Comparison of ENCODE assay signal across 28 cellular contexts in genomic region chr2:197934262-197934925, GRCh38.
DNase-seq lines count a peak whose midpoint lies in the region; TF ChIP-seq lines count a peak whose summit lies in the region.
"Had no signal": no experiment of that assay in that cellular context is flagged by ENCODE, and none has a peak within 500 bp of the region (broad histone marks: within the 10 kb centered on the region; RNA-seq: fewer than 3 reads in every experiment).

No MANE protein-coding gene starts in this region.

- POLR2A ChIA-PET in HEK293 (lab: Yijun Ruan, JAX), result no interaction called here
- POLR2A ChIA-PET in activated CD4-positive, alpha-beta memory T cell treated with anti-CD3 and anti-CD28 coated beads for 36 hours (lab: Charles Lee), result no interaction called here

- no peaks in the 10 kb centered on the region for H3K36me3 ChIP-seq in HEK293 (ENCODE audit: control insufficient read depth in 2 of 2, insufficient read depth in 1 of 2, low read length in 2 of 2)
- H3K36me3 ChIP-seq: adrenal gland, BLaER1, esophagus squamous epithelium, heart right ventricle, neutrophil, thoracic aorta had no signal

- H3K9me3 Mint-ChIP-seq in activated naive CD4-positive, alpha-beta T cell treated with anti-CD3 and anti-CD28 coated beads for 36 hours, result no peaks in the 10 kb centered on the region
- no peaks in the 10 kb centered on the region for H3K9me3 Mint-ChIP-seq in activated CD4-positive, alpha-beta memory T cell treated with anti-CD3 and anti-CD28 coated beads for 36 hours
- H3K9me3 Mint-ChIP-seq in endothelial cell (ENCODE audit: unreplicated experiment), result no peaks in the 10 kb centered on the region
- H3K9me3 Mint-ChIP-seq in osteocyte (ENCODE audit: unreplicated experiment), result no peaks in the 10 kb centered on the region
- peaks cover 2% of the 10 kb centered on the region for H3K9me3 Mint-ChIP-seq in glutamatergic neuron (ENCODE audit: unreplicated experiment)
- H3K9me3 Mint-ChIP-seq: activated B cell treated with CpG ODN at 0.5 μM for 24 hours; central memory CD8-positive, alpha-beta T cell; endodermal cell; stimulated activated naive CD8-positive, alpha-beta T cell treated with anti-CD3 and anti-CD28 coated beads, Interleukin-15, amount 100 ng/mL, for 72 hours had no signal

- no peaks in the 10 kb centered on the region for H3K27me3 Mint-ChIP-seq in activated naive CD4-positive, alpha-beta T cell treated with anti-CD3 and anti-CD28 coated beads for 36 hours (ENCODE audit: low read depth)
- no peaks in the 10 kb centered on the region for H3K27me3 Mint-ChIP-seq in activated CD4-positive, alpha-beta memory T cell treated with anti-CD3 and anti-CD28 coated beads for 36 hours
- H3K27me3 Mint-ChIP-seq in endothelial cell (ENCODE audit: unreplicated experiment) (no peaks in the 10 kb centered on the region), osteocyte (ENCODE audit: unreplicated experiment) (peaks cover 16% of the 10 kb centered on the region), glutamatergic neuron (ENCODE audit: unreplicated experiment) (no peaks in the 10 kb centered on the region)
- H3K27me3 Mint-ChIP-seq: activated B cell treated with CpG ODN at 0.5 μM for 24 hours; central memory CD8-positive, alpha-beta T cell; stimulated activated naive CD8-positive, alpha-beta T cell treated with anti-CD3 and anti-CD28 coated beads, Interleukin-15, amount 100 ng/mL, for 72 hours had no signal

- peaks cover 4% of the 10 kb centered on the region; the same call in 1 of the 2 replicates for H3K4me1 ChIP-seq in HEK293 (ENCODE audit: control insufficient read depth, insufficient read depth, low read length)
- H3K4me1 ChIP-seq: BLaER1, esophagus squamous epithelium, foreskin keratinocyte had no signal

- peak overlapping the region; percentile 10 for H3K27ac Mint-ChIP-seq in activated naive CD4-positive, alpha-beta T cell treated with anti-CD3 and anti-CD28 coated beads for 36 hours
- H3K27ac Mint-ChIP-seq in activated CD4-positive, alpha-beta memory T cell treated with anti-CD3 and anti-CD28 coated beads for 36 hours, result no peak overlapping the region
- H3K27ac Mint-ChIP-seq in endothelial cell (ENCODE audit: unreplicated experiment), result peak overlapping the region; percentile 71
- H3K27ac Mint-ChIP-seq in osteocyte (ENCODE audit: unreplicated experiment), result no peak overlapping the region
- H3K27ac Mint-ChIP-seq in glutamatergic neuron (ENCODE audit: unreplicated experiment), result no peak overlapping the region
- H3K27ac Mint-ChIP-seq: activated B cell treated with CpG ODN at 0.5 μM for 24 hours; endodermal cell; stimulated activated naive CD8-positive, alpha-beta T cell treated with anti-CD3 and anti-CD28 coated beads, Interleukin-15, amount 100 ng/mL, for 72 hours had no signal

- no peak for DNase-seq in activated naive CD4-positive, alpha-beta T cell treated with anti-CD3 and anti-CD28 coated beads for 36 hours
- DNase-seq in activated naive CD4-positive, alpha-beta T cell treated with anti-CD3 and anti-CD28 coated beads, Interleukin-2, amount 50 U/mL, for 16 hours, result no peak
- no peak for DNase-seq in activated CD4-positive, alpha-beta memory T cell treated with anti-CD3 and anti-CD28 coated beads for 36 hours
- no peak for DNase-seq in endothelial cell (ENCODE audit: low spot score)
- DNase-seq in osteocyte (ENCODE audit: extremely low spot score, unreplicated experiment), result no peak
- DNase-seq in glutamatergic neuron, result no peak
- DNase-seq in NCI-H510A treated with DMSO at 0.1 percent for 48 hours (lab: John Stamatoyannopoulos, UW), result no peak
- DNase-seq: activated B cell treated with CpG ODN at 0.5 μM for 24 hours; adrenal gland; DND-41; endodermal cell; esophagus squamous epithelium; foreskin keratinocyte; GF-D8; heart right ventricle; Kasumi-1; NCI-H1417 treated with DMSO at 0.1 percent for 48 hours; NCI-H774; right cardiac atrium; SIG-M5; stimulated activated CD4-positive, alpha-beta T cell treated with anti-CD3 and anti-CD28 coated beads, Interleukin-1b, Interleukin-23, amount 100 ng/mL, for 48 hours; stimulated activated naive CD8-positive, alpha-beta T cell treated with anti-CD3 and anti-CD28 coated beads, Interleukin-15, amount 100 ng/mL, for 72 hours; SW 1271 had no signal

- H3K4me1 Mint-ChIP-seq in activated naive CD4-positive, alpha-beta T cell treated with anti-CD3 and anti-CD28 coated beads for 36 hours (ENCODE audit: low read depth), result peaks cover 56% of the 10 kb centered on the region
- H3K4me1 Mint-ChIP-seq in activated CD4-positive, alpha-beta memory T cell treated with anti-CD3 and anti-CD28 coated beads for 36 hours (ENCODE audit: low read depth), result peaks cover 41% of the 10 kb centered on the region
- H3K4me1 Mint-ChIP-seq in endothelial cell (ENCODE audit: unreplicated experiment), result peaks cover 34% of the 10 kb centered on the region
- H3K4me1 Mint-ChIP-seq in osteocyte (ENCODE audit: unreplicated experiment), result no peaks in the 10 kb centered on the region
- H3K4me1 Mint-ChIP-seq in glutamatergic neuron (ENCODE audit: low read depth, unreplicated experiment), result no peaks in the 10 kb centered on the region
- H3K4me1 Mint-ChIP-seq: activated B cell treated with CpG ODN at 0.5 μM for 24 hours; central memory CD8-positive, alpha-beta T cell; endodermal cell had no signal

- no peaks in the 10 kb centered on the region for H3K9me3 ChIP-seq in HEK293 (ENCODE audit: control insufficient read depth, insufficient read depth, low read depth, low read length)
- H3K9me3 ChIP-seq: adrenal gland, BLaER1, esophagus squamous epithelium, heart right ventricle, neutrophil, thoracic aorta had no signal

- peak overlapping the region; percentile 73 for H3K4me3 Mint-ChIP-seq in activated naive CD4-positive, alpha-beta T cell treated with anti-CD3 and anti-CD28 coated beads for 36 hours
- H3K4me3 Mint-ChIP-seq in activated CD4-positive, alpha-beta memory T cell treated with anti-CD3 and anti-CD28 coated beads for 36 hours, result peak overlapping the region; percentile 62
- H3K4me3 Mint-ChIP-seq in endothelial cell (ENCODE audit: unreplicated experiment) (no peak overlapping the region), osteocyte (ENCODE audit: unreplicated experiment) (no peak overlapping the region), glutamatergic neuron (ENCODE audit: unreplicated experiment) (no peak overlapping the region)
- H3K4me3 Mint-ChIP-seq: activated B cell treated with CpG ODN at 0.5 μM for 24 hours; central memory CD8-positive, alpha-beta T cell; endodermal cell had no signal

- CTCF ChIA-PET in activated naive CD4-positive, alpha-beta T cell treated with anti-CD3 and anti-CD28 coated beads for 36 hours (lab: Charles Lee), result interaction anchor here (0.9 to 1.6 kb wide), 3 partner anchors 15 to 119 kb away, joined by 3 to 6 read pairs (median 5); no protein-coding TSS in a partner anchor
- CTCF ChIA-PET in HEK293 (lab: Yijun Ruan, JAX), result interaction anchor here (0.8 kb wide), 1 partner anchor 76 kb away, joined by 5 read pairs; no protein-coding TSS in a partner anchor
- CTCF ChIA-PET in activated CD4-positive, alpha-beta memory T cell treated with anti-CD3 and anti-CD28 coated beads for 36 hours (lab: Charles Lee), result no interaction called here

- TF ChIP-seq CTCF in HEK293 (tag by site-specific recombination; IDR thresholded peaks at IDR 0.05) (no peak), endothelial cell (IDR thresholded peaks at IDR 0.05; ENCODE audit: unreplicated experiment) (no peak), osteocyte (IDR thresholded peaks at IDR 0.05) (no peak), glutamatergic neuron (IDR thresholded peaks at IDR 0.05; ENCODE audit: partially characterized antibody, unreplicated experiment) (no peak)

- no peaks in the 10 kb centered on the region for H3K36me3 Mint-ChIP-seq in activated naive CD4-positive, alpha-beta T cell treated with anti-CD3 and anti-CD28 coated beads for 36 hours (ENCODE audit: low read depth)
- H3K36me3 Mint-ChIP-seq in activated CD4-positive, alpha-beta memory T cell treated with anti-CD3 and anti-CD28 coated beads for 36 hours, result no peaks in the 10 kb centered on the region
- H3K36me3 Mint-ChIP-seq in endothelial cell (ENCODE audit: low read depth, unreplicated experiment) (no peaks in the 10 kb centered on the region), osteocyte (ENCODE audit: unreplicated experiment) (no peaks in the 10 kb centered on the region), glutamatergic neuron (ENCODE audit: unreplicated experiment) (no peaks in the 10 kb centered on the region)

- no peak overlapping the region for H3K27ac ChIP-seq in HEK293 (ENCODE audit: extremely low read depth, low read depth, low read length)
- H3K27ac ChIP-seq: adrenal gland, BLaER1, esophagus squamous epithelium, foreskin keratinocyte, heart right ventricle, neutrophil, thoracic aorta had no signal

- intact Hi-C loops in activated naive CD4-positive, alpha-beta T cell treated with anti-CD3 and anti-CD28 coated beads for 36 hours (cut with micrococcal nuclease), result loop anchor here (5.0 to 10.0 kb wide), 2 partner anchors 42 to 230 kb away; partner anchors contain the start of gene MARS2
- intact Hi-C loops in activated CD4-positive, alpha-beta memory T cell treated with anti-CD3 and anti-CD28 coated beads for 36 hours (cut with micrococcal nuclease), result loop anchor here (5.0 kb wide), 1 partner anchor 73 kb away; no protein-coding TSS in a partner anchor

- H3K4me3 ChIP-seq in HEK293 (ENCODE audit: low read depth, low read length), result no peak overlapping the region
- H3K4me3 ChIP-seq: adrenal gland, BLaER1, esophagus squamous epithelium, heart right ventricle, thoracic aorta had no signal

TF ChIP-seq in HEK293, 187 proteins besides CTCF, POLR2A, EP300 and RAD21 (continues in another document):
- 0 out of 2 replicates have a peak, but pooled peaks have one; percentile 3 for TF ChIP-seq OSR2 (tag by site-specific recombination; IDR thresholded peaks at IDR 0.05)

Comparison
In these comparisons a context has a peak if more than half of its experiments do, and no peak if none do; other contexts are left out.
1. H3K27ac Mint-ChIP-seq: peak in activated naive CD4-positive, alpha-beta T cell treated with anti-CD3 and anti-CD28 coated beads for 36 hours (single experiment) and endothelial cell (single experiment); none in activated CD4-positive, alpha-beta memory T cell treated with anti-CD3 and anti-CD28 coated beads for 36 hours (single experiment), osteocyte (single experiment) and glutamatergic neuron (single experiment).
2. H3K4me3 Mint-ChIP-seq: peak in activated naive CD4-positive, alpha-beta T cell treated with anti-CD3 and anti-CD28 coated beads for 36 hours (single experiment) and activated CD4-positive, alpha-beta memory T cell treated with anti-CD3 and anti-CD28 coated beads for 36 hours (single experiment); none in endothelial cell (single experiment), osteocyte (single experiment) and glutamatergic neuron (single experiment).